In the genomic region with DNA sequence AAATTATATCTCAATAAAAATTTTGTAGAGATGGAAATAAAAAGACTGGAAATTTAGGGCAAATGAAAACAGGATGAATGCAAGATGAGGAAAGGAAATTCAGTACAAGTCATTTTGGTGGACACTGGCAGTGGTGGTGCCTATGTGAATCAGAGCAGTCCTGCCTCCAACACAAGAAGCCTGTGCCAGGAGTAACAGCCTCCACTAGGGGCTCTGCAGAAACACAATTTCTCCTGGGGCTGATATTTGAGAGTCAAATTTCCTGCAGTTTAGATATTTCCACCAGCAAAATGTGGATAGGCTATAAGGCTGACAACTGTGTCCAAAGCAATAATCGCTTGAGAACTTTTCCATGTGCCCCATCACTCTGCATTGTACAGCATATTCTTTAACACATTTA, we compare ENCODE assay signal across 9 cellular contexts. TPM values are rescaled to one million over a fixed set of nuclear protein-coding genes. Genes with fewer than 3 reads are reported as not detected.
DNase-seq lines count a peak whose midpoint lies in the region; ATAC-seq and TF ChIP-seq lines count a peak whose summit lies in the region.
"Had no signal": no experiment of that assay in that cellular context is flagged by ENCODE, and none has a peak within 500 bp of the region (broad histone marks: within the 10 kb centered on the region; RNA-seq: fewer than 3 reads in every experiment).

No MANE protein-coding gene starts in this region.

- TF ChIP-seq CTCF in fibroblast of pulmonary artery (IDR thresholded peaks at IDR 0.05; ENCODE audit: low read length, missing control alignments): peak; percentile 70
- TF ChIP-seq CTCF in neural crest cell (conservative IDR thresholded peaks at IDR 0.05): peak; percentile 61
- TF ChIP-seq CTCF in prostate gland (IDR thresholded peaks at IDR 0.05): peak in 2 of 4 experiments; percentile 20 to 45

- H3K4me1 ChIP-seq in prostate gland (replicated peaks): no peaks in the 10 kb centered on the region

- no peaks in the 10 kb centered on the region for H3K9me3 Mint-ChIP-seq in neural crest cell

- no peak for ATAC-seq in HG02852 (IDR thresholded peaks at IDR 0.05; ENCODE audit: unreplicated experiment)
- no peak for ATAC-seq in HG03521 (IDR thresholded peaks at IDR 0.05; ENCODE audit: unreplicated experiment)
- no peak for ATAC-seq in GM21723 (IDR thresholded peaks at IDR 0.05; ENCODE audit: unreplicated experiment)

- no peaks in the 10 kb centered on the region for H3K9me3 ChIP-seq in prostate gland

- H3K27me3 ChIP-seq in prostate gland (replicated peaks; ENCODE audit: insufficient read depth): no peaks in the 10 kb centered on the region

- 77% methylated on average over 1 of the region's 1 CpG for WGBS in prostate gland

- H3K36me3 ChIP-seq in prostate gland: no peaks in the 10 kb centered on the region

- no peak overlapping the region for H3K4me3 ChIP-seq in fibroblast of pulmonary artery (replicated peaks; ENCODE audit: low read depth, low read length)
- H3K4me3 ChIP-seq in prostate gland: no peak overlapping the region

- no peak overlapping the region for H3K27ac Mint-ChIP-seq in neural crest cell (ENCODE audit: unreplicated experiment)

- peaks cover 41% of the 10 kb centered on the region for H3K27me3 Mint-ChIP-seq in neural crest cell (ENCODE audit: low read depth)

- H3K36me3 Mint-ChIP-seq in neural crest cell (ENCODE audit: low read depth): no peaks in the 10 kb centered on the region

- DNase-seq in D341Med (ENCODE audit: low spot score) (peak; percentile 48), NCI-H69 (lab: John Stamatoyannopoulos, UW) (peak; percentile 14), fibroblast of pulmonary artery (ENCODE audit: low read depth) (peak; percentile 50), neural crest cell (ENCODE audit: low read depth, low spot score) (no peak), prostate gland (ENCODE audit: low spot score) (no peak)

- TF ChIP-seq POLR2A in prostate gland (IDR thresholded peaks at IDR 0.05): no peak

- H3K27ac ChIP-seq in prostate gland: no peak overlapping the region
- H3K27ac ChIP-seq: SK-N-MC had no signal

- peaks cover 9% of the 10 kb centered on the region for H3K4me1 Mint-ChIP-seq in neural crest cell

- H3K4me3 Mint-ChIP-seq in neural crest cell: peak overlapping the region; percentile 47

- intact Hi-C loops in prostate gland (cut with DNase I): loop anchor here (10.0 kb wide), 1 partner anchor 397 kb away; no protein-coding TSS in a partner anchor

RNA-seq across cellular contexts. Expression of a gene that starts 4.7 kb away (rescaled TPM):
- 4.0 and 4.1 TPM in 2 replicates for total RNA-seq in neural crest cell
- total RNA-seq in prostate gland: 10 to 100 TPM; 19.6 to 83.6 TPM

Comparison
In these comparisons a context has a peak if more than half of its experiments do, and no peak if none do; other contexts are left out.
1. DNase-seq: peak in D341Med (single experiment), NCI-H69 (single experiment) and fibroblast of pulmonary artery (single experiment); none in neural crest cell (single experiment) and prostate gland (single experiment).